ENCODE assay signal across 25 cellular contexts in the genomic region with DNA sequence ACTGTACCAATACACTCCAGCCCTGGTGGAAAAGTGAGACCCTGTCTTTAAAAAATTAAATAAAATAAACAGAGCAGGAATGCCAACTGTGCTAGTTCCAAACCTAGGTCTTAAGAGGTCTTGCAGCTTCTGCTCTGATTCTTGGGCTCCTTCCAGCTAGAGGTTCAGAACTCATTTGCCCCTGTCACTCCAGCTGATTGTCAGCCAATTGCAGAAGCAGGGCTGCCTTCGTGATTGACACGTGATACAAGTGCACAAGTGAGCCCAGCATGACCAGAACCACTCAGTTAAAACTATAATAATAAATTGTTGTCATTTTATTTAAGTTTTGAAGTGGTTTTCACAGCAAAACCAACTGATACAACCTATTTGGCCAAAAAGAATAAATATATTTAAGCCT.
"Had no signal": no experiment of that assay in that cellular context is flagged by ENCODE, and none has a peak within 500 bp of the region (broad histone marks: within the 10 kb centered on the region; RNA-seq: fewer than 3 reads in every experiment).

No MANE protein-coding gene starts in this region.

- ATAC-seq: left colon; left lung; lower lobe of right lung; natural killer cell; right lobe of liver; stimulated activated naive B cell treated with anti-CD40 and anti-IgM and Interleukin-4, amounts not matched to agents 10 μg/mL and 1 μg/mL and 100 μg/mL, for 72 hours; stimulated activated naive CD8-positive, alpha-beta T cell treated with anti-CD3 and anti-CD28 coated beads, Interleukin-15, Interleukin-2, amounts not matched to agents 100 U/mL and 50 U/mL, for 24 hours had no signal

- DNase-seq: hypothalamus; immature natural killer cell; kidney; left colon; left lung; lower lobe of right lung; mammary epithelial cell; mesenchymal stem cell; naive B cell; natural killer cell; nephron progenitor cell; occipital lobe; ovary; right lobe of liver; stimulated activated CD4-positive, alpha-beta T cell treated with anti-CD3 and anti-CD28 coated beads, Interleukin-12 subunit alpha, Interleukin-12 subunit beta, amount 100 ng/mL, for 4 hours; stimulated activated CD4-positive, alpha-beta T cell treated with anti-CD3 and anti-CD28 coated beads, Interleukin-15, amount 100 ng/mL, for 24 hours; stimulated activated CD4-positive, alpha-beta T cell treated with anti-CD3 and anti-CD28 coated beads, Interleukin-2, amount 100 ng/mL, for 24 hours; stimulated activated CD4-positive, alpha-beta T cell treated with anti-CD3 and anti-CD28 coated beads, Interleukin-4, amount 100 ng/mL, for 1 hour; stimulated activated naive B cell treated with anti-CD40 and anti-IgM and Interleukin-4, amounts not matched to agents 10 μg/mL and 1 μg/mL and 100 μg/mL, for 72 hours; stimulated activated naive CD8-positive, alpha-beta T cell treated with anti-CD3 and anti-CD28 coated beads, Interleukin-15, Interleukin-2, amounts not matched to agents 100 U/mL and 50 U/mL, for 24 hours; stomach; testis; thyroid gland; transverse colon; upper lobe of left lung had no signal
